Comparison of ENCODE assay signal across 23 cellular contexts in the genomic region with DNA sequence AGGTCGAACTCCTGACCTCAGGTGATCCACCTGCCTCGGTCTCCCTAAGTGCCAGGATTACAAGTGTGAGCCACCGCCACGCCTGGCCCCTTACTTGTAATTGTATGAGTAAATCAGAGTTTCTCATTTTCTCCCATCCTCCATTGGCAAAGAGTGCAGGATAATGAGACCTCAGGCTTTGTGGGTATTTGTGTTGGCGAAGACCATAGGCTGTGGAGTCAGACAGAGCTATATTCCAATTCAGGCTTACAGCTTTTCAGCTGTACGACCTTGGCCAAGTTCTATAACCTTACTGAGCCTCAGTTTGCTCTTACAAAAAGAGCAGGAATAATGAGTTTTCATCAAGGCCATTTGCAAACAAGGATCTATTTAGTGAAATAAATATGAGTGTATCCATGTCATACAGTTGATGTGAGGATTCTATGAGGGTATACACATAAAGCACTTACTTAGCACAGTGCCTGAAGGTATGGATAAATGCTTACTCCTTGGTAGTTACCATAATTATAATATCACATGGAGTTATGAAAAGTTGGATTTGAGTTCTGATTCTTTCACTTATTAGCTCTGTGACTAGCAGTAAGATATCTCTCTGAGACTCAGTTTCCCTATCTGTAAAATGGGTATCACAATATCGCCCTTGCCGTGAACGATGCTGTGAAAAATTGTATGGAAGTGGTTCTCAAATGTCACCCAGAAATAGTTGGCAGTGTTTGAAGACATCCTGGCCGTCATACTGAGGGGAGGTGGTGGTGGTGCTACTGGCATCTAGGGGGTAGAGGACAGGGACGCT.
"Had no signal": no experiment of that assay in that cellular context is flagged by ENCODE, and none has a peak within 500 bp of the region (broad histone marks: within the 10 kb centered on the region; RNA-seq: fewer than 3 reads in every experiment).

No MANE protein-coding gene starts in this region.

- DNase-seq: colonic mucosa; dermis blood vessel endothelial cell; effector memory CD8-positive, alpha-beta T cell; hypothalamus; immature natural killer cell; left ventricle myocardium superior; lower lobe of right lung; natural killer cell; occipital lobe; sigmoid colon; stimulated activated CD4-positive, alpha-beta T cell treated with anti-CD3 and anti-CD28 coated beads, Interleukin-2, amount 100 ng/mL, for 24 hours; stimulated activated CD4-positive, alpha-beta T cell treated with anti-CD3 and anti-CD28 coated beads, Interleukin-4, amount 100 ng/mL, for 24 hours; stimulated activated naive CD4-positive, alpha-beta T cell treated with Interleukin-2 at 50 U/mL for 16 hours; stomach; substantia nigra; upper lobe of left lung had no signal

- H3K36me3 Mint-ChIP-seq: immature natural killer cell; memory B cell; natural killer cell; stimulated activated effector memory CD8-positive, alpha-beta T cell treated with anti-CD3 and anti-CD28 coated beads, Interleukin-12 subunit alpha, Interleukin-12 subunit beta, amount 100 ng/mL, for 72 hours had no signal

- FAIRE-seq: endometrium, frontal cortex, keratinocyte, urothelium cell line had no signal

- H3K4me3 Mint-ChIP-seq: effector memory CD8-positive, alpha-beta T cell; immature natural killer cell; memory B cell; natural killer cell; stimulated activated effector memory CD8-positive, alpha-beta T cell treated with anti-CD3 and anti-CD28 coated beads, Interleukin-12 subunit alpha, Interleukin-12 subunit beta, amount 100 ng/mL, for 72 hours had no signal

- H3K27ac Mint-ChIP-seq: effector memory CD8-positive, alpha-beta T cell; immature natural killer cell; memory B cell; natural killer cell; progenitor cell of endocrine pancreas; stimulated activated effector memory CD8-positive, alpha-beta T cell treated with anti-CD3 and anti-CD28 coated beads, Interleukin-12 subunit alpha, Interleukin-12 subunit beta, amount 100 ng/mL, for 72 hours had no signal

- H3K9me3 Mint-ChIP-seq: effector memory CD8-positive, alpha-beta T cell; immature natural killer cell; memory B cell; natural killer cell; stimulated activated effector memory CD8-positive, alpha-beta T cell treated with anti-CD3 and anti-CD28 coated beads, Interleukin-12 subunit alpha, Interleukin-12 subunit beta, amount 100 ng/mL, for 72 hours had no signal

- H3K4me1 Mint-ChIP-seq: immature natural killer cell, memory B cell, natural killer cell had no signal

- ATAC-seq: effector memory CD8-positive, alpha-beta T cell; left ventricle myocardium superior; lower lobe of right lung; natural killer cell; stimulated activated effector memory CD8-positive, alpha-beta T cell treated with anti-CD3 and anti-CD28 coated beads, Interleukin-12 subunit alpha, Interleukin-12 subunit beta, amount 100 ng/mL, for 72 hours had no signal
